14 cellular contexts compared by ENCODE assay signal in genomic region chr7:46949270-46949931, GRCh38.
DNase-seq lines count a peak whose midpoint lies in the region; FAIRE-seq and TF ChIP-seq lines count a peak whose summit lies in the region.
"Had no signal": no experiment of that assay in that cellular context is flagged by ENCODE, and none has a peak within 500 bp of the region (broad histone marks: within the 10 kb centered on the region; RNA-seq: fewer than 3 reads in every experiment).

No MANE protein-coding gene starts in this region.

- DNase-seq in NCI-H1092 treated with DMSO at 0.1 percent for 48 hours (lab: John Stamatoyannopoulos, UW): peak; percentile 17
- no peak for DNase-seq in NCI-H1092 (lab: John Stamatoyannopoulos, UW)
- peak; percentile 7 to 30 for DNase-seq in SJCRH30
- no peak for DNase-seq in neural progenitor cell (ENCODE audit: low spot score)
- DNase-seq in urothelium cell line (ENCODE audit: low spot score): no peak
- DNase-seq in 8988T: no peak
- DNase-seq in mesothelial cell of epicardium (ENCODE audit: low spot score in 2 of 2, unreplicated experiment in 2 of 2): no peak
- DNase-seq: AML-193, GF-D8, GOT3, H9 had no signal

- H3K4me1 Mint-ChIP-seq in neural progenitor cell (peaks cover 11% of the 10 kb centered on the region), mesothelial cell of epicardium (peaks cover 55% of the 10 kb centered on the region)
- H3K4me1 Mint-ChIP-seq: H9 had no signal

- H3K9me3 ChIP-seq in SJCRH30 (replicated peaks) (no peaks in the 10 kb centered on the region), neural progenitor cell (ENCODE audit: low read depth) (no peaks in the 10 kb centered on the region)
- H3K9me3 ChIP-seq: BLaER1 had no signal

- no peak overlapping the region for H3K27ac ChIP-seq in SJCRH30
- H3K27ac ChIP-seq in neural progenitor cell: no peak overlapping the region
- H3K27ac ChIP-seq: 22Rv1, BLaER1 had no signal

- peaks cover 2% of the 10 kb centered on the region for H3K9me3 Mint-ChIP-seq in neural progenitor cell
- H3K9me3 Mint-ChIP-seq in mesothelial cell of epicardium: no peaks in the 10 kb centered on the region
- H3K9me3 Mint-ChIP-seq: H9 had no signal

- peak overlapping the region; percentile 68 for H3K27ac Mint-ChIP-seq in neural progenitor cell
- no peak overlapping the region for H3K27ac Mint-ChIP-seq in mesothelial cell of epicardium
- H3K27ac Mint-ChIP-seq: H9 had no signal

- TF ChIP-seq CTCF in neural progenitor cell (IDR thresholded peaks at IDR 0.05): no peak
- TF ChIP-seq CTCF in mesothelial cell of epicardium (IDR thresholded peaks at IDR 0.05; ENCODE audit: unreplicated experiment): no peak

- H3K4me3 Mint-ChIP-seq in neural progenitor cell (no peak overlapping the region), mesothelial cell of epicardium (no peak overlapping the region)
- H3K4me3 Mint-ChIP-seq: H9 had no signal

- H3K9ac ChIP-seq in neural progenitor cell: no peak overlapping the region
- H3K9ac ChIP-seq: BLaER1 had no signal

- no peaks in the 10 kb centered on the region for H3K79me2 ChIP-seq in neural progenitor cell (ENCODE audit: low read depth)

- H3K27me3 ChIP-seq in SJCRH30: no peaks in the 10 kb centered on the region
- no peaks in the 10 kb centered on the region for H3K27me3 ChIP-seq in neural progenitor cell
- H3K27me3 ChIP-seq: BLaER1 had no signal

- H4K20me1 ChIP-seq in neural progenitor cell (ENCODE audit: low read depth): no peaks in the 10 kb centered on the region
- H4K20me1 ChIP-seq: BLaER1 had no signal

- no peaks in the 10 kb centered on the region for H3K36me3 Mint-ChIP-seq in neural progenitor cell
- H3K36me3 Mint-ChIP-seq in mesothelial cell of epicardium: no peaks in the 10 kb centered on the region

- peak overlapping the region; percentile 10 for H2AFZ ChIP-seq in neural progenitor cell (replicated peaks)

- H3K27me3 Mint-ChIP-seq in neural progenitor cell (ENCODE audit: insufficient read depth, low read depth) (peaks cover 3% of the 10 kb centered on the region), mesothelial cell of epicardium (ENCODE audit: low read depth) (no peaks in the 10 kb centered on the region)

- no peaks in the 10 kb centered on the region for H3F3A ChIP-seq in neural progenitor cell (ENCODE audit: low read depth)

- H3K4me2 ChIP-seq in neural progenitor cell: no peak overlapping the region
- H3K4me2 ChIP-seq: BLaER1 had no signal

- no peaks in the 10 kb centered on the region for H3K36me3 ChIP-seq in SJCRH30
- H3K36me3 ChIP-seq in neural progenitor cell: no peaks in the 10 kb centered on the region
- H3K36me3 ChIP-seq: BLaER1 had no signal

- peaks cover 22% of the 10 kb centered on the region for H3K4me1 ChIP-seq in SJCRH30
- no peaks in the 10 kb centered on the region for H3K4me1 ChIP-seq in neural progenitor cell
- H3K4me1 ChIP-seq: BLaER1 had no signal

- FAIRE-seq in urothelium cell line (lab: Jason Lieb, UNC): peak; percentile 58
- FAIRE-seq: GM19239 had no signal

- H3K4me3 ChIP-seq in SJCRH30: no peak overlapping the region
- H3K4me3 ChIP-seq in neural progenitor cell: no peak overlapping the region
- H3K4me3 ChIP-seq: BLaER1 had no signal

Comparison
In these comparisons a context has a peak if more than half of its experiments do, and no peak if none do; other contexts are left out.
1. DNase-seq: peak in NCI-H1092 treated with DMSO at 0.1 percent for 48 hours (single experiment) and SJCRH30 (2 of 2); none in NCI-H1092 (single experiment), neural progenitor cell (single experiment), urothelium cell line (single experiment), 8988T (single experiment) and mesothelial cell of epicardium (0 of 2).